Comparison of ENCODE assay signal across 21 cellular contexts in genomic region chr20:46433051-46433450, GRCh38.
"Had no signal": no experiment of that assay in that cellular context is flagged by ENCODE, and none has a peak within 500 bp of the region (broad histone marks: within the 10 kb centered on the region; RNA-seq: fewer than 3 reads in every experiment).

No MANE protein-coding gene starts in this region.

- H3K36me3 ChIP-seq: ovary, tibial artery had no signal

- H3K9me3 ChIP-seq: body of pancreas, ovary, psoas muscle, tibial artery had no signal

- H3K27me3 ChIP-seq: ovary had no signal

- H3K9me3 Mint-ChIP-seq: activated CD4-positive, alpha-beta T cell treated with anti-CD3 and anti-CD28 coated beads, Interleukin-2, amount 10 ng/mL, durations not matched to agents 24 days and 14 days; activated naive CD4-positive, alpha-beta T cell treated with anti-CD3 and anti-CD28 coated beads for 36 hours; activated T-cell treated with anti-CD3 and anti-CD28 coated beads, Interleukin-2, amount 50 U/mL, for 4 hours; immature natural killer cell; memory B cell; naive thymus-derived CD4-positive, alpha-beta T cell had no signal

- H3K27ac ChIP-seq: body of pancreas, ovary, psoas muscle, tibial artery had no signal

- H3K4me1 ChIP-seq: body of pancreas, psoas muscle, tibial artery had no signal

- H3K4me3 Mint-ChIP-seq: activated CD4-positive, alpha-beta T cell treated with anti-CD3 and anti-CD28 coated beads, Interleukin-2, amount 10 ng/mL, durations not matched to agents 24 days and 14 days; activated CD8-positive, alpha-beta T cell treated with anti-CD3 and anti-CD28 coated beads, Interleukin-2, amount 10 ng/mL, durations not matched to agents 7 days and 5 days; activated naive CD4-positive, alpha-beta T cell treated with anti-CD3 and anti-CD28 coated beads for 36 hours; activated T-cell treated with anti-CD3 and anti-CD28 coated beads, Interleukin-2, amount 50 U/mL, for 4 hours; immature natural killer cell; memory B cell; naive thymus-derived CD4-positive, alpha-beta T cell had no signal

- H3K27ac Mint-ChIP-seq: activated CD4-positive, alpha-beta T cell treated with anti-CD3 and anti-CD28 coated beads, Interleukin-2, amount 10 ng/mL, durations not matched to agents 24 days and 14 days; activated CD8-positive, alpha-beta T cell treated with anti-CD3 and anti-CD28 coated beads, Interleukin-2, amount 10 ng/mL, durations not matched to agents 7 days and 5 days; activated naive CD4-positive, alpha-beta T cell treated with anti-CD3 and anti-CD28 coated beads for 36 hours; immature natural killer cell; memory B cell; naive thymus-derived CD4-positive, alpha-beta T cell had no signal

- H3K36me3 Mint-ChIP-seq: immature natural killer cell; memory B cell; naive thymus-derived CD4-positive, alpha-beta T cell had no signal

- H3K4me3 ChIP-seq: body of pancreas, ovary, psoas muscle, tibial artery had no signal

- H3K4me1 Mint-ChIP-seq: activated CD4-positive, alpha-beta T cell treated with anti-CD3 and anti-CD28 coated beads, Interleukin-2, amount 10 ng/mL, durations not matched to agents 24 days and 14 days; immature natural killer cell; memory B cell; naive thymus-derived CD4-positive, alpha-beta T cell had no signal

- ATAC-seq: activated CD8-positive, alpha-beta T cell treated with anti-CD3 and anti-CD28 coated beads, Interleukin-2, amount 10 ng/mL, durations not matched to agents 7 days and 5 days; activated T-cell treated with anti-CD3 and anti-CD28 coated beads, Interleukin-2, amount 50 U/mL, for 4 hours; body of pancreas; left ventricle myocardium superior; naive thymus-derived CD4-positive, alpha-beta T cell; psoas muscle; right cardiac atrium had no signal

- DNase-seq: activated CD4-positive, alpha-beta T cell treated with anti-CD3 and anti-CD28 coated beads, Interleukin-2, amount 10 ng/mL, durations not matched to agents 24 days and 14 days; activated CD4-positive, CD25-positive, alpha-beta regulatory T cell; activated CD8-positive, alpha-beta memory T cell treated with anti-CD3 and anti-CD28 coated beads, Interleukin-2, amount 50 U/mL, for 4 hours; activated CD8-positive, alpha-beta T cell treated with anti-CD3 and anti-CD28 coated beads, Interleukin-2, amount 10 ng/mL, durations not matched to agents 7 days and 5 days; activated naive CD4-positive, alpha-beta T cell treated with anti-CD3 and anti-CD28 coated beads for 36 hours; activated T-cell treated with anti-CD3 and anti-CD28 coated beads, Interleukin-2, amount 50 U/mL, for 4 hours; body of pancreas; central memory CD4-positive, alpha-beta T cell; cortex of kidney; immature natural killer cell; kidney glomerular epithelial cell; left ventricle myocardium superior; naive thymus-derived CD4-positive, alpha-beta T cell; ovary; psoas muscle; right cardiac atrium; stimulated activated CD4-positive, alpha-beta T cell treated with anti-CD3 and anti-CD28 coated beads, Interleukin-2, amount 100 ng/mL, for 24 hours; stimulated activated naive CD4-positive, alpha-beta T cell treated with Interleukin-2 at 50 U/mL for 16 hours; T-helper 9 cell; tibial artery had no signal
